Comparison of ENCODE assay signal across 8 cellular contexts in genomic region chr16:22191966-22192260, GRCh38. TPM values are rescaled to one million over a fixed set of nuclear protein-coding genes. Genes with fewer than 3 reads are reported as not detected.
A peak's percentile ranks its signal among the peaks of the same experiment; 100 is the strongest.
DNase-seq lines count a peak whose midpoint lies in the region; ATAC-seq and TF ChIP-seq lines count a peak whose summit lies in the region.

No MANE protein-coding gene starts in this region.

- H2AFZ ChIP-seq in mammary epithelial cell (ENCODE audit: low read depth, low read length), result peak overlapping the region; percentile 70

- WGBS in mammary epithelial cell (ENCODE audit: low coverage, missing lambda C conversion rate), result 18% methylated on average over 3 of the region's 3 CpGs
- WGBS in transverse colon (ENCODE audit: low coverage in 1 of 2), 2 donors, result 7 to 33% methylated on average over 2 to 3 of the region's 3 CpGs

- CTCF ChIA-PET in mammary epithelial cell (lab: Charles Lee; ENCODE audit: low non-redundant PET), result no interaction called here

- in situ Hi-C loops in HAP-1 (cut with MboI; ENCODE audit: low sequenced_read_pairs), result no loop called here
- in situ Hi-C loops in mammary epithelial cell (cut with MboI; ENCODE audit: low sequenced_read_pairs in 2 of 2), result loop anchor here in 1 of 2 donors (25.0 kb wide), 1 partner anchor 380 kb away; no protein-coding TSS in a partner anchor
- in situ Hi-C loops in transverse colon (cut with MboI; ENCODE audit: low pct_ligation_motif_present in 1 of 4, low pct_unique_long_range_greater_than_20kb in 1 of 4, low sequenced_read_pairs in 3 of 4), result no loop called here

- H3K4me3 ChIP-seq in HAP-1, result peak overlapping the region; percentile 57
- H3K4me3 ChIP-seq in RWPE2 (ENCODE audit: severe bottlenecking), result peak overlapping the region; percentile 59
- peak overlapping the region; percentile 48 to 66 (median 56) for H3K4me3 ChIP-seq in mammary epithelial cell (replicated peaks in 1 of 3; ENCODE audit: insufficient read depth in 1 of 3, low read depth in 2 of 3, low read length in 3 of 3)
- H3K4me3 ChIP-seq in mononuclear cell (ENCODE audit: low read length), result peak overlapping the region; percentile 60
- H3K4me3 ChIP-seq in transverse colon, result peak overlapping the region in 3 of 4 donors; percentile 38 to 66 (median 43)

- no TSS peak for BruUV-seq in mammary epithelial cell (replicated peaks; lab: Mats Ljungman, UMichigan)

- no peak for TF ChIP-seq POLR2A in transverse colon (IDR thresholded peaks at IDR 0.05)

- peak overlapping the region; percentile 58 for H3K27ac ChIP-seq in RWPE2 (ENCODE audit: poor library complexity, severe bottlenecking)
- H3K27ac ChIP-seq in mammary epithelial cell (ENCODE audit: insufficient read depth, low read depth, low read length), result peak overlapping the region; percentile 94
- peak overlapping the region; percentile 89 to 99 (median 96) for H3K27ac ChIP-seq in transverse colon

- H3K27me3 ChIP-seq in HAP-1 (ENCODE audit: low read depth), result no peaks in the 10 kb centered on the region
- no peaks in the 10 kb centered on the region for H3K27me3 ChIP-seq in RWPE2 (ENCODE audit: insufficient read depth, poor library complexity, severe bottlenecking)
- H3K27me3 ChIP-seq in mammary epithelial cell (ENCODE audit: insufficient read depth, low read length), result no peaks in the 10 kb centered on the region
- H3K27me3 ChIP-seq in mononuclear cell (ENCODE audit: insufficient read depth, low read length), result no peaks in the 10 kb centered on the region
- no peaks in the 10 kb centered on the region for H3K27me3 ChIP-seq in transverse colon

- H4K20me1 ChIP-seq in mammary epithelial cell (ENCODE audit: insufficient read depth, low read length), result no peaks in the 10 kb centered on the region

- intact Hi-C loops in mammary epithelial cell (cut with micrococcal nuclease) (loop anchor here (10.0 kb wide), 1 partner anchor 587 kb away; no protein-coding TSS in a partner anchor), transverse colon (cut with DNase I; ENCODE audit: low total_unique reads) (no loop called here)

- TF ChIP-seq EP300 in transverse colon (IDR thresholded peaks at IDR 0.05; ENCODE audit: low read depth), result no peak

- peak in 1 of 2 experiments; percentile 45 for DNase-seq in HAP-1 (ENCODE audit: low spot score in 2 of 2)
- DNase-seq in RWPE2 (ENCODE audit: low spot score), result no peak
- peak; percentile 32 for DNase-seq in mammary epithelial cell
- DNase-seq in transverse colon, result peak; percentile 43
- DNase-seq in cerebellar nuclear complex (lab: John Stamatoyannopoulos, UW), result no peak

- H3K36me3 ChIP-seq in HAP-1 (replicated peaks) (no peaks in the 10 kb centered on the region), RWPE2 (ENCODE audit: low read depth) (no peaks in the 10 kb centered on the region), mammary epithelial cell (ENCODE audit: insufficient read depth, low read length) (no peaks in the 10 kb centered on the region), transverse colon (no peaks in the 10 kb centered on the region)

- peak overlapping the region; percentile 92 for H3K4me2 ChIP-seq in mammary epithelial cell (ENCODE audit: insufficient read depth, low read depth, low read length)

- peak overlapping the region; percentile 84 for H3K9ac ChIP-seq in mammary epithelial cell (ENCODE audit: insufficient read depth, low read length)

- H3K9me3 ChIP-seq in HAP-1 (no peaks in the 10 kb centered on the region), RWPE2 (ENCODE audit: severe bottlenecking) (no peaks in the 10 kb centered on the region), mammary epithelial cell (replicated peaks; ENCODE audit: insufficient read depth, low read length) (no peaks in the 10 kb centered on the region), mononuclear cell (ENCODE audit: low read depth, low read length) (no peaks in the 10 kb centered on the region), transverse colon (no peaks in the 10 kb centered on the region)

- no peak for TF ChIP-seq CTCF in RWPE2 (IDR thresholded peaks at IDR 0.05; ENCODE audit: poor library complexity, severe bottlenecking)
- no peak for TF ChIP-seq CTCF in mammary epithelial cell (conservative IDR thresholded peaks at IDR 0.05 in 1 of 2, IDR thresholded peaks at IDR 0.05 in 1 of 2; ENCODE audit: extremely low read depth in 1 of 2, insufficient read depth in 1 of 2, low read depth in 1 of 2, low read length in 2 of 2)
- no peak for TF ChIP-seq CTCF in transverse colon (IDR thresholded peaks at IDR 0.05)

- peaks cover 15% of the 10 kb centered on the region for H3K4me1 ChIP-seq in HAP-1
- peaks cover 15% of the 10 kb centered on the region for H3K4me1 ChIP-seq in RWPE2 (ENCODE audit: insufficient read depth, poor library complexity, severe bottlenecking)
- peaks cover 35% of the 10 kb centered on the region for H3K4me1 ChIP-seq in mammary epithelial cell (ENCODE audit: insufficient read depth, low read length)
- peaks cover 66% of the 10 kb centered on the region for H3K4me1 ChIP-seq in mononuclear cell (ENCODE audit: insufficient read depth, low read length)
- peaks cover 14 to 55% (median 28%) of the 10 kb centered on the region in 4 donors for H3K4me1 ChIP-seq in transverse colon

- ATAC-seq in RWPE2 (ENCODE audit: low read depth) (no peak), GM21515 (IDR thresholded peaks at IDR 0.05; ENCODE audit: unreplicated experiment) (no peak), GM21737 (IDR thresholded peaks at IDR 0.05; ENCODE audit: unreplicated experiment) (no peak)

- H3K79me2 ChIP-seq in mammary epithelial cell (ENCODE audit: insufficient read depth, low read length), result no peaks in the 10 kb centered on the region

- dilution Hi-C loops in mammary epithelial cell (cut with HindIII; ENCODE audit: low sequenced_read_pairs), result loop anchor here (10.0 kb wide), 1 partner anchor 63 kb away; no protein-coding TSS in a partner anchor

RNA-seq across cellular contexts. Expression of gene EEF2K, which starts 14.2 kb away (rescaled TPM):
- total RNA-seq in mammary epithelial cell (10 to 100 TPM; 16.0 to 22.8 TPM), mononuclear cell (9.0 TPM), transverse colon (100 to 1,000 TPM in 1 of 4 donors, 10 to 100 TPM in 3; 22.2 to 223 (median 50.1) TPM)
- polyA plus RNA-seq in mammary epithelial cell, result 16.3 TPM
- polyA minus RNA-seq in mammary epithelial cell, result 27.0 TPM

RNA-seq across cellular contexts. Expression of gene SDR42E2, which starts 29.6 kb away (rescaled TPM):
- total RNA-seq in mammary epithelial cell (not detected), mononuclear cell (0.52 TPM), transverse colon (not detected)
- not detected for polyA plus RNA-seq in mammary epithelial cell
- not detected for polyA minus RNA-seq in mammary epithelial cell

Comparison
In these comparisons a context has a peak if more than half of its experiments do, and no peak if none do; other contexts are left out.
1. DNase-seq: peak in mammary epithelial cell (single experiment) and transverse colon (single experiment); none in RWPE2 (single experiment) and cerebellar nuclear complex (0 of 2).
2. Peak in every context shown above with its lines, with median percentiles within 50 percentile points of each other: H3K4me3 ChIP-seq and H3K27ac ChIP-seq.